17 cellular contexts compared by ENCODE assay signal in the genomic region with DNA sequence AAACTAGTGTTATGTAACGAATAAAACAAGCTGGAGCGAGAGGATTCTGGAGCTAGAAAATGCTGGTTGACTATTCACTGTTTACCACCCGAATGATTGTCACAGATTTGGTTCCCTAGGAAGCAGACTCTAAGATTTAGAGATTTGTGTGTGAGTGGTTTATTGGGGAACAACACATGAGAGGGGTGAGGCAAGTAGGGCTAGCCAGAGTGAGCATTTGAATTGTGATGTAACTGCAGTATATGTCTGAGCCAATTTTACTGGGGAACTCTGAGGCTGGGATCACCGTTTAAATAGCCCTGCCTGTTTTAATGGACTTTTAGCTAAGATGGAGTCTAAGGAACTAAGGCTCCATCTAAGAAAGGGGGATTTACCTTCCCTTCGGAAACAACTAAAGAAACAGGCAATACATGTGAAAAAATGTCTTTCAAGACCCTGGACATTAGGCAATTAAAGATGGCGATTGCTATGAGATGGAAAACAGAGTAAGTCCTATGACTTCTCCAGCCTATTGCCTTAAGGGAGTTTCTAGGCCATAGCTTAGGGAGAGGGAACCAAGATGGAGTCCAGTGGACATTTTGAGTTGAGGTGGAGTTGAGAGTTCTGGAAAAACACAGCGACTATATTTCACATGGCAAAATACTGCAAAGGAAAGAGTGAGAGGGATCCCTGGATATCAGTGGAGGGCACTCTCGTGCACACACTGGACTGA. TPM values are rescaled to one million over a fixed set of nuclear protein-coding genes. Genes with fewer than 3 reads are reported as not detected.
"Had no signal": no experiment of that assay in that cellular context is flagged by ENCODE, and none has a peak within 500 bp of the region (broad histone marks: within the 10 kb centered on the region; RNA-seq: fewer than 3 reads in every experiment).

No MANE protein-coding gene starts in this region.

- H3K4me3 ChIP-seq: cardiac muscle cell, esophagus muscularis mucosa had no signal

- H3K27me3 Mint-ChIP-seq: activated CD4-positive, alpha-beta T cell treated with anti-CD3 and anti-CD28 coated beads, Interleukin-2, amount 10 ng/mL, durations not matched to agents 24 days and 14 days had no signal

- H3K36me3 Mint-ChIP-seq: natural killer cell treated with Interleukin-12 subunit alpha and Interleukin-12 subunit beta and Interleukin-15 and Interleukin-18, amount 100 ng/mL, for 72 hours had no signal

- H3K27ac ChIP-seq: cardiac muscle cell, esophagus muscularis mucosa had no signal

- DNase-seq: activated CD4-positive, alpha-beta T cell treated with anti-CD3 and anti-CD28 coated beads, Interleukin-2, amount 10 ng/mL, durations not matched to agents 24 days and 14 days; activated CD4-positive, CD25-positive, alpha-beta regulatory T cell; activated CD8-positive, alpha-beta memory T cell treated with anti-CD3 and anti-CD28 coated beads for 24 hours; hippocampal formation; kidney; mesenchymal stem cell; nucleus accumbens; posterior cingulate gyrus; small intestine; stimulated activated naive CD8-positive, alpha-beta T cell treated with anti-CD3 and anti-CD28 coated beads, Interleukin-15, Interleukin-2, amounts not matched to agents 100 U/mL and 50 U/mL, for 24 hours; trophoblast cell had no signal

- H3K36me3 ChIP-seq: cardiac muscle cell had no signal

- H3K9me3 Mint-ChIP-seq: natural killer cell treated with Interleukin-12 subunit alpha and Interleukin-12 subunit beta and Interleukin-15 and Interleukin-18, amount 100 ng/mL, for 72 hours had no signal

- H3K4me3 Mint-ChIP-seq: activated CD4-positive, alpha-beta T cell treated with anti-CD3 and anti-CD28 coated beads, Interleukin-2, amount 10 ng/mL, durations not matched to agents 24 days and 14 days; activated T-helper 1 cell treated with anti-CD3 and anti-CD28 coated beads, Interleukin-12 subunit alpha, Interleukin-12 subunit beta, Interleukin-2, Interleukin-4 antibody, amounts not matched to agents 30 ng/mL and 10 ng/mL and 1 ng/mL, durations not matched to agents 14 hours and 24 hours and 36 hours; natural killer cell treated with Interleukin-12 subunit alpha and Interleukin-12 subunit beta and Interleukin-15 and Interleukin-18, amount 100 ng/mL, for 72 hours; T-helper 2 cell treated with Interferon-gamma antibody and Interleukin-4, amounts not matched to agents 5 μg/mL and 100 μg/mL, for 36 hours had no signal

- H3K27ac Mint-ChIP-seq: activated CD4-positive, alpha-beta T cell treated with anti-CD3 and anti-CD28 coated beads, Interleukin-2, amount 10 ng/mL, durations not matched to agents 24 days and 14 days; activated T-helper 1 cell treated with anti-CD3 and anti-CD28 coated beads, Interleukin-12 subunit alpha, Interleukin-12 subunit beta, Interleukin-2, Interleukin-4 antibody, amounts not matched to agents 30 ng/mL and 10 ng/mL and 1 ng/mL, durations not matched to agents 14 hours and 24 hours and 36 hours; natural killer cell treated with Interleukin-12 subunit alpha and Interleukin-12 subunit beta and Interleukin-15 and Interleukin-18, amount 100 ng/mL, for 72 hours; T-helper 2 cell treated with Interferon-gamma antibody and Interleukin-4, amounts not matched to agents 5 μg/mL and 100 μg/mL, for 36 hours had no signal

- ATAC-seq: natural killer cell treated with Interleukin-12 subunit alpha and Interleukin-12 subunit beta and Interleukin-15 and Interleukin-18, amount 100 ng/mL, for 72 hours; stimulated activated naive CD8-positive, alpha-beta T cell treated with anti-CD3 and anti-CD28 coated beads, Interleukin-15, Interleukin-2, amounts not matched to agents 100 U/mL and 50 U/mL, for 24 hours had no signal

- H3K27me3 ChIP-seq: cardiac muscle cell, esophagus muscularis mucosa had no signal

RNA-seq across cellular contexts. Expression of a gene that starts 6.3 kb away (rescaled TPM):
- total RNA-seq: activated CD4-positive, alpha-beta T cell treated with anti-CD3 and anti-CD28 coated beads, Interleukin-2, amount 10 ng/mL, durations not matched to agents 24 days and 14 days; activated T-helper 1 cell treated with anti-CD3 and anti-CD28 coated beads, Interleukin-12 subunit alpha, Interleukin-12 subunit beta, Interleukin-2, Interleukin-4 antibody, amounts not matched to agents 30 ng/mL and 10 ng/mL and 1 ng/mL, durations not matched to agents 14 hours and 24 hours and 36 hours; cardiac muscle cell; natural killer cell treated with Interleukin-12 subunit alpha and Interleukin-12 subunit beta and Interleukin-15 and Interleukin-18, amount 100 ng/mL, for 72 hours had no signal

RNA-seq across cellular contexts. Expression of a gene that starts 36.1 kb away (rescaled TPM):
- total RNA-seq: activated CD4-positive, alpha-beta T cell treated with anti-CD3 and anti-CD28 coated beads, Interleukin-2, amount 10 ng/mL, durations not matched to agents 24 days and 14 days; activated T-helper 1 cell treated with anti-CD3 and anti-CD28 coated beads, Interleukin-12 subunit alpha, Interleukin-12 subunit beta, Interleukin-2, Interleukin-4 antibody, amounts not matched to agents 30 ng/mL and 10 ng/mL and 1 ng/mL, durations not matched to agents 14 hours and 24 hours and 36 hours; cardiac muscle cell; natural killer cell treated with Interleukin-12 subunit alpha and Interleukin-12 subunit beta and Interleukin-15 and Interleukin-18, amount 100 ng/mL, for 72 hours had no signal

RNA-seq across cellular contexts. Expression of a gene that starts 59.0 kb away (rescaled TPM):
- total RNA-seq: cardiac muscle cell, fibroblast of villous mesenchyme had no signal
- polyA plus RNA-seq: cardiac muscle cell had no signal
